ENCODE assay signal across 8 cellular contexts in genomic region chr17:6473128-6473767, GRCh38.
DNase-seq lines count a peak whose midpoint lies in the region; ATAC-seq and TF ChIP-seq lines count a peak whose summit lies in the region.

No MANE protein-coding gene starts in this region.

- peak; percentile 39 for DNase-seq in NCI-H1694 (lab: John Stamatoyannopoulos, UW)
- peak; percentile 77 for DNase-seq in activated CD4-positive, CD25-positive, alpha-beta regulatory T cell treated with anti-CD3 and anti-CD28 coated beads, Interleukin-2, amount 50 U/mL, for 72 hours
- DNase-seq in caudate nucleus (lab: John Stamatoyannopoulos, UW) = peak in 58 of 61 donors; percentile 9 to 79 (median 42)
- peak; percentile 74 for DNase-seq in kidney glomerular epithelial cell (lab: John Stamatoyannopoulos, UW)
- peak; percentile 60 for DNase-seq in stimulated activated CD4-positive, alpha-beta T cell treated with anti-CD3 and anti-CD28 coated beads, Interleukin-1b, Interleukin-23, amount 100 ng/mL, for 48 hours
- no peak for DNase-seq in GF-D8 (lab: John Stamatoyannopoulos, UW)

- peak; percentile 98 for TF ChIP-seq CTCF in GM12873 (IDR thresholded peaks at IDR 0.05; ENCODE audit: insufficient read depth, low read depth, low read length, missing control alignments)

- no peak for ATAC-seq in HG02642 (IDR thresholded peaks at IDR 0.05; ENCODE audit: poor library complexity, unreplicated experiment)

- no peak overlapping the region for H3K27ac ChIP-seq in caudate nucleus (ENCODE audit: low read depth, low read length)
